ENCODE assay signal across 1 cellular context in the genomic region with DNA sequence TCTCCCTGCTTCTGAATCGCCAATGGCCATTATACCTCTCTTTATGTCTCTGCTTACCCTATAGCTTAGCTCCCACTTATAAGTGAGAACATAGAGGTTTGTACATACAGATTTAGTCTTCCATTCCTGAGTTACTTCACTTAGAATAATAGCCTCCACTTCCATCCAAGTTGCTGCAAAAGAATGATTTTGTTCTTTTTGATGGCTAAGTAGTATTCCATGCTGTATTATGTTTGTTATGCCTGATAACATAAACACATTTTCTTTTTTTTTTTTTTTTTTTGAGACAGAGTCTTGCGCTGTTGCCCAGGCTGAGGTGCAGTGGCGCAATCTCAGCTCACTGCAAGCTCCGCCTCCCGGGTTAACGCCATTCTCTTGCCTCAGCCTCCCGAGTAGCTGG. TPM values are rescaled to one million over a fixed set of nuclear protein-coding genes. Genes with fewer than 3 reads are reported as not detected.
"Had no signal": no experiment of that assay in that cellular context is flagged by ENCODE, and none has a peak within 500 bp of the region (broad histone marks: within the 10 kb centered on the region; RNA-seq: fewer than 3 reads in every experiment).

No MANE protein-coding gene starts in this region.

RNA-seq across cellular contexts. Expression of a gene that starts 21.1 kb away (rescaled TPM):
- total RNA-seq: M059J had no signal
